10 cellular contexts compared by ENCODE assay signal in the genomic region with DNA sequence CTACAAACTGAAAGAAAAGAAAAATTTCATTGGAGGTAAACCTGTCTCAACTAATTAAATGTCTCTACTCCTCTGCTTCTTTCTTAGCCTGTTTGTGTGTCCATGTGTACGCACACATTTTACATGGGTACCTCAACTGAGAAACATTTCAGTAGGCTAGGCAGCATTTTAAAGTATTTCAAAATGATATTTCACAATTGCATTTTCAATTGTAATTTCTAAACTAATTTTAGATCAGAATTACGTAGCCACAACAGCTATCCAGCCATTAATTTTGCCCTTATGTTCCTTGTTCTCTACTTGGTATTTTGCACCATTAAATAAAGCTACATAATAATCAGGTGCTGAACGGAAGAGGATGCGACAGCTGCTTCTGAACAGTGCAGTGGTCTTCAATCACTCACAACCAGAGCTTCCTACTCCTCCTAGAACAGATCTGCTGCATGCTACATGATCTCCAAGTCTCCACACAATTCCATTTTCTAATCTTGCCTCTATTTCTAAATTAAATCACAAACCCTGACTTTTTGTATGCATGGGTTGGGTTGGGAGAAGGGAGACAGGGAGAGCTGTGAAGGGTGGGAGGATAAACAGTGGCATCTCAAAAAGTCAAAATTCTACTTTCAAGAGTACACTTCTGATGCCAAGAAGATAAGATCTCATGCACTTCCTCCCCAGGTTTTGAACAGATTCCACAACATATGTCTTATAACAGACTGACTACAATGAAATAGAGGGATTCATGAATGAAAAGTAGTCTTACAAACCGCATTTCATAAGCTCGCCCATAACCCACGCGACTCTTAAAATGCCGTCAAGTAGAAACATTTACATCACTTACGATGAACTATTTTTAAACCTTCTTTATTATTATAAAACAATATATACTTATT. TPM values are rescaled to one million over a fixed set of nuclear protein-coding genes. Genes with fewer than 3 reads are reported as not detected.
DNase-seq lines count a peak whose midpoint lies in the region; ATAC-seq and TF ChIP-seq lines count a peak whose summit lies in the region.
"Had no signal": no experiment of that assay in that cellular context is flagged by ENCODE, and none has a peak within 500 bp of the region (broad histone marks: within the 10 kb centered on the region; RNA-seq: fewer than 3 reads in every experiment).

No MANE protein-coding gene starts in this region.

- DNase-seq in stimulated activated naive CD8-positive, alpha-beta T cell treated with anti-CD3 and anti-CD28 coated beads, Interleukin-15, Interleukin-2, amounts not matched to agents 100 U/mL and 50 U/mL, for 24 hours, result no peak
- no peak for DNase-seq in activated naive CD4-positive, alpha-beta T cell treated with anti-CD3 and anti-CD28 coated beads, Interleukin-2, amount 50 U/mL, for 72 hours (ENCODE audit: low spot score in 2 of 2)
- peak in 5 of 9 donors; percentile 14 to 35 (median 20) for DNase-seq in naive thymus-derived CD4-positive, alpha-beta T cell
- DNase-seq in vagina (ENCODE audit: extremely low spot score in 2 of 2) (no peak), kidney glomerular epithelial cell (lab: John Stamatoyannopoulos, UW) (no peak), T1000 (lab: John Stamatoyannopoulos, UW) (no peak)
- DNase-seq: DMS153 had no signal

- no peaks in the 10 kb centered on the region for H3K27me3 Mint-ChIP-seq in stimulated activated naive CD8-positive, alpha-beta T cell treated with anti-CD3 and anti-CD28 coated beads, Interleukin-15, Interleukin-2, amounts not matched to agents 100 ng/mL and 50 ng/mL, for 24 hours
- H3K27me3 Mint-ChIP-seq in naive thymus-derived CD4-positive, alpha-beta T cell, result no peaks in the 10 kb centered on the region

- intact Hi-C loops in naive thymus-derived CD4-positive, alpha-beta T cell (cut with micrococcal nuclease), result no loop called here
- intact Hi-C loops in vagina (cut with DNase I), result loop anchor here (10.0 kb wide), 1 partner anchor 50 kb away; no protein-coding TSS in a partner anchor

- no peak for TF ChIP-seq POLR2A in vagina (IDR thresholded peaks at IDR 0.05)

- no peak overlapping the region for H3K4me3 ChIP-seq in naive thymus-derived CD4-positive, alpha-beta T cell (ENCODE audit: low read length)
- H3K4me3 ChIP-seq in vagina, result peak overlapping the region in 1 of 2 donors; percentile 8

- no peaks in the 10 kb centered on the region for H3K36me3 ChIP-seq in naive thymus-derived CD4-positive, alpha-beta T cell (ENCODE audit: control insufficient read depth in 2 of 3, insufficient read depth in 3 of 3, low read length in 3 of 3)
- no peaks in the 10 kb centered on the region for H3K36me3 ChIP-seq in vagina

- peaks cover 13 to 24% of the 10 kb centered on the region in 2 donors for H3K4me1 ChIP-seq in naive thymus-derived CD4-positive, alpha-beta T cell (ENCODE audit: control insufficient read depth in 2 of 2, insufficient read depth in 2 of 2, low read length in 2 of 2)
- peaks cover 80% of the 10 kb centered on the region for H3K4me1 ChIP-seq in vagina

- no peak for TF ChIP-seq CTCF in vagina (IDR thresholded peaks at IDR 0.05)

- CTCF ChIA-PET in naive thymus-derived CD4-positive, alpha-beta T cell (lab: Charles Lee), result no interaction called here

- H3K9me3 Mint-ChIP-seq in stimulated activated naive CD8-positive, alpha-beta T cell treated with anti-CD3 and anti-CD28 coated beads, Interleukin-15, Interleukin-2, amounts not matched to agents 100 ng/mL and 50 ng/mL, for 24 hours, result no peaks in the 10 kb centered on the region
- no peaks in the 10 kb centered on the region for H3K9me3 Mint-ChIP-seq in activated naive CD4-positive, alpha-beta T cell treated with anti-CD3 and anti-CD28 coated beads, Interleukin-2, amount 50 U/mL, for 72 hours
- no peaks in the 10 kb centered on the region for H3K9me3 Mint-ChIP-seq in naive thymus-derived CD4-positive, alpha-beta T cell

- POLR2A ChIA-PET in naive thymus-derived CD4-positive, alpha-beta T cell (lab: Charles Lee), result interaction anchor here (0.8 to 1.9 kb wide), 2 partner anchors 8 to 11 kb away, joined by 3 to 6 read pairs; no protein-coding TSS in a partner anchor

- no peak overlapping the region for H3K27ac ChIP-seq in naive thymus-derived CD4-positive, alpha-beta T cell (ENCODE audit: low read depth, low read length)
- H3K27ac ChIP-seq in vagina, result peak overlapping the region; percentile 77

- peaks cover 17% of the 10 kb centered on the region for H3K36me3 Mint-ChIP-seq in stimulated activated naive CD8-positive, alpha-beta T cell treated with anti-CD3 and anti-CD28 coated beads, Interleukin-15, Interleukin-2, amounts not matched to agents 100 ng/mL and 50 ng/mL, for 24 hours (ENCODE audit: low read depth)
- peaks cover 0 to 43% of the 10 kb centered on the region in 2 donors for H3K36me3 Mint-ChIP-seq in activated naive CD4-positive, alpha-beta T cell treated with anti-CD3 and anti-CD28 coated beads, Interleukin-2, amount 50 U/mL, for 72 hours
- H3K36me3 Mint-ChIP-seq in naive thymus-derived CD4-positive, alpha-beta T cell, result peaks cover 0 to 4% (median 0%) of the 10 kb centered on the region in 5 donors

- peak overlapping the region; percentile 34 for H3K4me3 Mint-ChIP-seq in stimulated activated naive CD8-positive, alpha-beta T cell treated with anti-CD3 and anti-CD28 coated beads, Interleukin-15, Interleukin-2, amounts not matched to agents 100 ng/mL and 50 ng/mL, for 24 hours
- peak overlapping the region; percentile 13 to 76 (median 63) for H3K4me3 Mint-ChIP-seq in naive thymus-derived CD4-positive, alpha-beta T cell

- peak overlapping the region; percentile 76 for H3K27ac Mint-ChIP-seq in stimulated activated naive CD8-positive, alpha-beta T cell treated with anti-CD3 and anti-CD28 coated beads, Interleukin-15, Interleukin-2, amounts not matched to agents 100 ng/mL and 50 ng/mL, for 24 hours
- peak overlapping the region; percentile 9 to 86 for H3K27ac Mint-ChIP-seq in activated naive CD4-positive, alpha-beta T cell treated with anti-CD3 and anti-CD28 coated beads, Interleukin-2, amount 50 U/mL, for 72 hours
- peak overlapping the region in 7 of 9 donors; percentile 3 to 47 (median 10) for H3K27ac Mint-ChIP-seq in naive thymus-derived CD4-positive, alpha-beta T cell

- no peaks in the 10 kb centered on the region for H3K9me3 ChIP-seq in naive thymus-derived CD4-positive, alpha-beta T cell (ENCODE audit: control insufficient read depth in 2 of 3, low read length in 3 of 3)
- H3K9me3 ChIP-seq in vagina, result no peaks in the 10 kb centered on the region

- no peaks in the 10 kb centered on the region for H3K27me3 ChIP-seq in naive thymus-derived CD4-positive, alpha-beta T cell (ENCODE audit: control insufficient read depth in 2 of 2, insufficient read depth in 2 of 2, low read length in 2 of 2)
- H3K27me3 ChIP-seq in vagina, result no peaks in the 10 kb centered on the region

- ATAC-seq in stimulated activated naive CD8-positive, alpha-beta T cell treated with anti-CD3 and anti-CD28 coated beads, Interleukin-15, Interleukin-2, amounts not matched to agents 100 U/mL and 50 U/mL, for 24 hours, result no peak
- ATAC-seq in activated naive CD4-positive, alpha-beta T cell treated with anti-CD3 and anti-CD28 coated beads, Interleukin-2, amount 50 U/mL, for 72 hours, result no peak
- peak; percentile 50 for ATAC-seq in naive thymus-derived CD4-positive, alpha-beta T cell
- no peak for ATAC-seq in HG03095 (IDR thresholded peaks at IDR 0.05; ENCODE audit: unreplicated experiment)
- ATAC-seq: left lobe of liver had no signal

- H3K4me1 Mint-ChIP-seq in stimulated activated naive CD8-positive, alpha-beta T cell treated with anti-CD3 and anti-CD28 coated beads, Interleukin-15, Interleukin-2, amounts not matched to agents 100 ng/mL and 50 ng/mL, for 24 hours (ENCODE audit: low read depth), result peaks cover 97% of the 10 kb centered on the region
- peaks cover 48 to 84% (median 67%) of the 10 kb centered on the region in 7 donors for H3K4me1 Mint-ChIP-seq in naive thymus-derived CD4-positive, alpha-beta T cell

RNA-seq across cellular contexts. Expression of a gene that starts 57.4 kb away (rescaled TPM):
- 10 to 100 TPM; 45.5 to 54.1 TPM for total RNA-seq in activated naive CD4-positive, alpha-beta T cell treated with anti-CD3 and anti-CD28 coated beads, Interleukin-2, amount 50 U/mL, for 72 hours
- 10 to 100 TPM in 3 of 5 experiments, 1 to 10 TPM in 2; 8.9 to 47.0 (median 10.8) TPM for total RNA-seq in naive thymus-derived CD4-positive, alpha-beta T cell
- polyA plus RNA-seq in naive thymus-derived CD4-positive, alpha-beta T cell, result 1 to 10 TPM in 1 of 2 donors, under 1 TPM in 1; 0.78 to 1.2 TPM
- total RNA-seq in vagina, result 28.0 TPM

Comparison
In these comparisons a context has a peak if more than half of its experiments do, and no peak if none do; other contexts are left out.
1. H3K27ac Mint-ChIP-seq: peak in every context shown above with its lines; median percentile 76 in stimulated activated naive CD8-positive, alpha-beta T cell treated with anti-CD3 and anti-CD28 coated beads, Interleukin-15, Interleukin-2, amounts not matched to agents 100 ng/mL and 50 ng/mL, for 24 hours; 48 in activated naive CD4-positive, alpha-beta T cell treated with anti-CD3 and anti-CD28 coated beads, Interleukin-2, amount 50 U/mL, for 72 hours; 10 in naive thymus-derived CD4-positive, alpha-beta T cell.
2. DNase-seq: peak in naive thymus-derived CD4-positive, alpha-beta T cell (5 of 9); none in stimulated activated naive CD8-positive, alpha-beta T cell treated with anti-CD3 and anti-CD28 coated beads, Interleukin-15, Interleukin-2, amounts not matched to agents 100 U/mL and 50 U/mL, for 24 hours (single experiment), activated naive CD4-positive, alpha-beta T cell treated with anti-CD3 and anti-CD28 coated beads, Interleukin-2, amount 50 U/mL, for 72 hours (0 of 2), vagina (0 of 2), kidney glomerular epithelial cell (single experiment) and T1000 (single experiment).